8 cellular contexts compared by ENCODE assay signal in genomic region chr15:38069506-38069905, GRCh38.
DNase-seq lines count a peak whose midpoint lies in the region; ATAC-seq and TF ChIP-seq lines count a peak whose summit lies in the region.

No MANE protein-coding gene starts in this region.

- peak overlapping the region; percentile 87 for H3K4me3 Mint-ChIP-seq in HFFc6

- H3K4me1 ChIP-seq in iPS-20b (ENCODE audit: insufficient read depth, low read length), result peaks cover 34% of the 10 kb centered on the region

- peak overlapping the region; percentile 19; the same call in 1 of the 2 replicates for H3K4me3 ChIP-seq in iPS-20b (ENCODE audit: low read length)

- no peaks in the 10 kb centered on the region for H3K36me3 ChIP-seq in iPS-20b (ENCODE audit: insufficient read depth, low read depth, low read length)

- H3K36me3 Mint-ChIP-seq in HFFc6 (ENCODE audit: low read depth), result no peaks in the 10 kb centered on the region

- no peak overlapping the region for H3K9ac ChIP-seq in iPS-20b (ENCODE audit: low read depth, low read length)

- ATAC-seq in HG03045 (IDR thresholded peaks at IDR 0.05; ENCODE audit: unreplicated experiment), result no peak

- 57 to 74% (median 63%) methylated on average over 1 of the region's 1 CpG for WGBS in adipose tissue, 3 donors

- H3K9me3 Mint-ChIP-seq in HFFc6, result no peaks in the 10 kb centered on the region

- H3K9me3 ChIP-seq in iPS-20b (ENCODE audit: insufficient read depth, low read depth, low read length), result no peaks in the 10 kb centered on the region

- H3K27ac ChIP-seq in adipose tissue (ENCODE audit: low read depth, low read length), result peak overlapping the region; percentile 26
- no peak overlapping the region for H3K27ac ChIP-seq in iPS-20b (ENCODE audit: low read length)

- H3K27ac Mint-ChIP-seq in HFFc6, result peak overlapping the region; percentile 97

- no peaks in the 10 kb centered on the region; the same call in 1 of the 2 replicates for H3K27me3 Mint-ChIP-seq in HFFc6 (ENCODE audit: insufficient read depth)

- H3K4me1 Mint-ChIP-seq in HFFc6 (ENCODE audit: low read depth), result peaks cover 72% of the 10 kb centered on the region

- peak; percentile 75 for DNase-seq in AG08395 (ENCODE audit: low spot score)
- DNase-seq in HFFc6, result peak; percentile 88
- DNase-seq in stromal cell of bone marrow (ENCODE audit: low read depth), result peak; percentile 95
- no peak for DNase-seq in effector CD4-positive, alpha-beta T cell
- no peak for DNase-seq in NCI-H187 treated with DMSO at 0.1 percent for 48 hours (lab: John Stamatoyannopoulos, UW)

- TF ChIP-seq CTCF in HFFc6 (IDR thresholded peaks at IDR 0.05), result no peak

- H3K27me3 ChIP-seq in iPS-20b (ENCODE audit: insufficient read depth, low read length), result peaks cover 50% of the 10 kb centered on the region

Comparison
In these comparisons a context has a peak if more than half of its experiments do, and no peak if none do; other contexts are left out.
1. DNase-seq: peak in AG08395 (single experiment), HFFc6 (single experiment) and stromal cell of bone marrow (single experiment); none in effector CD4-positive, alpha-beta T cell (single experiment) and NCI-H187 treated with DMSO at 0.1 percent for 48 hours (single experiment).